16 cellular contexts compared by ENCODE assay signal in the genomic region with DNA sequence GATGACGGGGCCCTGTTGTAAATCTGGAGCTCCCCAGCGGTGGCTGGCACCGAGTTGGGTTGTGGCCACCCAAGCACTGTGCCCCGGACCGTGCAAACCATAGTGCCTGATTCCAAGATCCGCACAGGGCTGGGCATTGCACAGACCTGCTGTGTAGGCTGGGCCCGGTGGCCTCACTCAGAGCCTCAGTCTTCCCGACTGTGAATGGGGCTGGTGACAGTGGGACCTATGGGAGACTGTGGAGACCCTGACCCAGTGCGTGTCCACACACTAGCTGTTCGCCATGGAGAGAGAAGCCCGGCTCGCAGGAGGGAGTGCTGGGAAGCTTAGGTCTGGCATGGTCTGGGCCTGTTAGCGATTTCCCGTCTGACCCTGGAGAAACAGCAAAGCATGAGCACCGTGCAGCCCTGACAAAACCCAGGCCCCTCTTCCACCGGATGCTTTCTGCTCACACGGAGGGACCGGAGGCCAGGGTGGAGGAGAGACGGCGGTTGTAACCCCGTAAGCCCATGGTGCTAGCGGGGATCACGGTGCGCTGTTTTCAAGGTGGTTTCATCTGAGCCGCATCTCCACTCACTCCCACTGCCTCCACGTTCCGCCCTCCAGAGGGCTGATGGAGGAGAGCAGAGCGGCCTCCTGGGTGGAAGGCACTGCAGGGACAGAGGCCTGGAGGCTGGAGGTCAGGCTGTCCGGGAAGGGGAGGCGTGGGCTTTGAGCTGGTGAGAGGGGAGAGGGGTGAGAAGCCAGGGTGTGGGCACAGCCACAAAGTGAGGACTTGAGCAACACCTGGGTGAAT.
"Had no signal": no experiment of that assay in that cellular context is flagged by ENCODE, and none has a peak within 500 bp of the region (broad histone marks: within the 10 kb centered on the region; RNA-seq: fewer than 3 reads in every experiment).

No MANE protein-coding gene starts in this region.

- H3K36me3 ChIP-seq: neutrophil had no signal

- H3K4me1 Mint-ChIP-seq: naive thymus-derived CD4-positive, alpha-beta T cell had no signal

- H3K36me3 Mint-ChIP-seq: naive thymus-derived CD4-positive, alpha-beta T cell; type B pancreatic cell had no signal

- DNase-seq: activated CD4-positive, alpha-beta T cell treated with anti-CD3 and anti-CD28 coated beads, Interleukin-2, amount 50 U/mL, for 1 hour; activated CD8-positive, alpha-beta memory T cell treated with anti-CD3 and anti-CD28 coated beads for 24 hours; activated naive CD4-positive, alpha-beta T cell; dorsolateral prefrontal cortex; naive thymus-derived CD4-positive, alpha-beta T cell; stimulated activated CD4-positive, alpha-beta T cell treated with anti-CD3 and anti-CD28 coated beads, Interleukin-15, amount 100 ng/mL, for 24 hours; stimulated activated CD4-positive, alpha-beta T cell treated with anti-CD3 and anti-CD28 coated beads, Interleukin-4, amount 100 ng/mL, for 24 hours had no signal

- H3K27ac ChIP-seq: dorsolateral prefrontal cortex, left lung, neutrophil, suprapubic skin had no signal

- FAIRE-seq: endometrium, keratinocyte had no signal

- H3K4me3 ChIP-seq: dorsolateral prefrontal cortex, left lung, mucosa of descending colon, suprapubic skin had no signal

- H3K9me3 Mint-ChIP-seq: naive thymus-derived CD4-positive, alpha-beta T cell; stimulated activated naive CD8-positive, alpha-beta T cell treated with anti-CD3 and anti-CD28 coated beads, Interleukin-15, Interleukin-2, amounts not matched to agents 100 ng/mL and 50 ng/mL, for 24 hours; T-helper 2 cell treated with Interferon-gamma antibody and Interleukin-4, amounts not matched to agents 5 μg/mL and 100 μg/mL, for 36 hours; type B pancreatic cell had no signal

- H3K4me3 Mint-ChIP-seq: naive thymus-derived CD4-positive, alpha-beta T cell; stimulated activated naive CD8-positive, alpha-beta T cell treated with anti-CD3 and anti-CD28 coated beads, Interleukin-15, Interleukin-2, amounts not matched to agents 100 ng/mL and 50 ng/mL, for 24 hours; T-helper 2 cell treated with Interferon-gamma antibody and Interleukin-4, amounts not matched to agents 5 μg/mL and 100 μg/mL, for 36 hours had no signal

- H3K27me3 Mint-ChIP-seq: naive thymus-derived CD4-positive, alpha-beta T cell; stimulated activated naive CD8-positive, alpha-beta T cell treated with anti-CD3 and anti-CD28 coated beads, Interleukin-15, Interleukin-2, amounts not matched to agents 100 ng/mL and 50 ng/mL, for 24 hours; type B pancreatic cell had no signal

- H3K27me3 ChIP-seq: dorsolateral prefrontal cortex, left lung, neutrophil, suprapubic skin had no signal

- H3K9me3 ChIP-seq: left lung, mucosa of descending colon, neutrophil, suprapubic skin had no signal

- H3K4me1 ChIP-seq: left lung had no signal

- H3K27ac Mint-ChIP-seq: stimulated activated naive CD8-positive, alpha-beta T cell treated with anti-CD3 and anti-CD28 coated beads, Interleukin-15, Interleukin-2, amounts not matched to agents 100 ng/mL and 50 ng/mL, for 24 hours; T-helper 2 cell treated with Interferon-gamma antibody and Interleukin-4, amounts not matched to agents 5 μg/mL and 100 μg/mL, for 36 hours had no signal
